Comparison of ENCODE assay signal across 19 cellular contexts in the genomic region with DNA sequence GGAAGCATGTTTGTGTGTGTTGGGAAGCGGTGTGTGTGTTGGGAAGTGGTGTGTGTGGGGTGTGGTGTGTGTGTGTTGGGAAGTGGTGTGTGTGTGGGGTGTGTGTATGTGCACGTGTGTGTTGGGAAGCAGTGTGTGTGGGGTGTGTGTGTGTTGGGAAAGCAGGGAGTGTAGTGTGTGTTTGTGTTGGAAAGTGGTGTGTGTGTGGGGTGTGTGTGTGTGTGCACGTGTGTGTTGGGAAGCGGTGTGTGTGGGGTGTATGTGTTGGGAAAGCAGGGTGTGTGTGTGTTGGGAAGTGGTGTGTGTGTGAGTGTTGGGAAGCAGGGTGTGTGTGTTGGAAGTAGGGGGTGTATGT. TPM values are rescaled to one million over a fixed set of nuclear protein-coding genes. Genes with fewer than 3 reads are reported as not detected.
DNase-seq lines count a peak whose midpoint lies in the region; ATAC-seq, FAIRE-seq and TF ChIP-seq lines count a peak whose summit lies in the region.
"Had no signal": no experiment of that assay in that cellular context is flagged by ENCODE, and none has a peak within 500 bp of the region (broad histone marks: within the 10 kb centered on the region; RNA-seq: fewer than 3 reads in every experiment).

No MANE protein-coding gene starts in this region.

- H3K4me1 ChIP-seq in Caco-2 = peaks cover 12% of the 10 kb centered on the region

- no peaks in the 10 kb centered on the region for H3K27me3 ChIP-seq in Caco-2 (replicated peaks; ENCODE audit: control insufficient read depth, insufficient read depth, low read length)
- H3K27me3 ChIP-seq: tibial artery had no signal

- H3K36me3 ChIP-seq in Caco-2 (ENCODE audit: control insufficient read depth, insufficient read depth, low read length) = no peaks in the 10 kb centered on the region; the same call in 1 of the 2 replicates
- H3K36me3 ChIP-seq: tibial artery had no signal

- CTCF ChIA-PET in Caco-2 (lab: Charles Lee) = no interaction called here

- BruUV-seq in Caco-2 (replicated peaks; lab: Mats Ljungman, UMichigan) = no TSS peak

- FAIRE-seq in GM19239 (lab: Jason Lieb, UNC) (no peak), frontal cortex (lab: Jason Lieb, UNC) (no peak)
- FAIRE-seq: RCC 7860 had no signal

- no peak for ATAC-seq in activated naive CD8-positive, alpha-beta T cell treated with anti-CD3 and anti-CD28 coated beads, Interleukin-2, amount 10 ng/mL, durations not matched to agents 7 days and 5 days (ENCODE audit: low read depth)
- no peak for ATAC-seq in naive B cell (ENCODE audit: low read depth in 2 of 2)
- ATAC-seq in HG02884 (IDR thresholded peaks at IDR 0.05; ENCODE audit: unreplicated experiment) = no peak
- no peak for ATAC-seq in HG02870 (IDR thresholded peaks at IDR 0.05; ENCODE audit: unreplicated experiment)

- DNase-seq in CD14-positive monocyte (ENCODE audit: low spot score) = no peak
- peak in 1 of 2 experiments; percentile 18 for DNase-seq in Caco-2
- no peak for DNase-seq in activated naive CD8-positive, alpha-beta T cell treated with anti-CD3 and anti-CD28 coated beads, Interleukin-2, amount 10 ng/mL, durations not matched to agents 7 days and 5 days
- no peak for DNase-seq in naive B cell
- no peak for DNase-seq in GM19239 (ENCODE audit: insufficient read length, low spot score)
- no peak for DNase-seq in frontal cortex (ENCODE audit: low spot score in 2 of 2)
- DNase-seq: central memory CD4-positive, alpha-beta T cell; islet precursor cell; NCI-H2081; NCI-H69 had no signal

- H3K36me3 Mint-ChIP-seq in CD14-positive monocyte (peaks cover 6 to 14% of the 10 kb centered on the region in 2 donors), Caco-2 (ENCODE audit: insufficient read depth, unreplicated experiment) (no peaks in the 10 kb centered on the region), naive B cell (peaks cover 0 to 10% of the 10 kb centered on the region in 2 donors)
- H3K36me3 Mint-ChIP-seq in activated naive CD8-positive, alpha-beta T cell treated with anti-CD3 and anti-CD28 coated beads, Interleukin-2, amount 10 ng/mL, durations not matched to agents 7 days and 5 days = peaks cover 2% of the 10 kb centered on the region
- H3K36me3 Mint-ChIP-seq: activated naive CD4-positive, alpha-beta T cell treated with anti-CD3 and anti-CD28 coated beads, Interleukin-2, amount 50 U/mL, for 72 hours had no signal

- POLR2A ChIA-PET in Caco-2 (lab: Charles Lee) = no interaction called here
- POLR2A ChIA-PET in activated naive CD8-positive, alpha-beta T cell treated with anti-CD3 and anti-CD28 coated beads, Interleukin-2, amount 10 ng/mL, durations not matched to agents 7 days and 5 days (lab: Charles Lee) = no interaction called here

- H3K27ac Mint-ChIP-seq in CD14-positive monocyte (peak overlapping the region in 6 of 7 donors; percentile 92 to 98 (median 98)), Caco-2 (ENCODE audit: unreplicated experiment) (no peak overlapping the region), naive B cell (peak overlapping the region in 2 of 6 donors; percentile 46 to 65)
- H3K27ac Mint-ChIP-seq in activated naive CD8-positive, alpha-beta T cell treated with anti-CD3 and anti-CD28 coated beads, Interleukin-2, amount 10 ng/mL, durations not matched to agents 7 days and 5 days = peak overlapping the region; percentile 60

- H3K4me3 Mint-ChIP-seq in CD14-positive monocyte (peak overlapping the region; percentile 84 to 98), Caco-2 (ENCODE audit: unreplicated experiment) (peak overlapping the region; percentile 62), naive B cell (peak overlapping the region in 7 of 8 donors; percentile 64 to 91 (median 76))
- peak overlapping the region; percentile 73 for H3K4me3 Mint-ChIP-seq in activated naive CD8-positive, alpha-beta T cell treated with anti-CD3 and anti-CD28 coated beads, Interleukin-2, amount 10 ng/mL, durations not matched to agents 7 days and 5 days

- no peaks in the 10 kb centered on the region for H3K9me3 ChIP-seq in Caco-2
- H3K9me3 ChIP-seq: mucosa of descending colon, tibial artery had no signal

- H3K4me3 ChIP-seq in Caco-2 (ENCODE audit: low read depth, low read length) = no peak overlapping the region
- H3K4me3 ChIP-seq: mucosa of descending colon had no signal

- no peaks in the 10 kb centered on the region for H3K27me3 Mint-ChIP-seq in CD14-positive monocyte (ENCODE audit: low read depth in 3 of 3)
- H3K27me3 Mint-ChIP-seq in Caco-2 (ENCODE audit: insufficient read depth, unreplicated experiment) = peaks cover 8% of the 10 kb centered on the region
- peaks cover 15% of the 10 kb centered on the region for H3K27me3 Mint-ChIP-seq in activated naive CD8-positive, alpha-beta T cell treated with anti-CD3 and anti-CD28 coated beads, Interleukin-2, amount 10 ng/mL, durations not matched to agents 7 days and 5 days
- peaks cover 10 to 26% (median 23%) of the 10 kb centered on the region in 3 donors for H3K27me3 Mint-ChIP-seq in naive B cell

- H3K4me1 Mint-ChIP-seq in CD14-positive monocyte = peaks cover 78% of the 10 kb centered on the region
- peaks cover 15% of the 10 kb centered on the region for H3K4me1 Mint-ChIP-seq in Caco-2 (ENCODE audit: low read depth, unreplicated experiment)
- peaks cover 29% of the 10 kb centered on the region for H3K4me1 Mint-ChIP-seq in activated naive CD8-positive, alpha-beta T cell treated with anti-CD3 and anti-CD28 coated beads, Interleukin-2, amount 10 ng/mL, durations not matched to agents 7 days and 5 days
- peaks cover 35 to 40% (median 39%) of the 10 kb centered on the region in 3 donors for H3K4me1 Mint-ChIP-seq in naive B cell

- H3K9me3 Mint-ChIP-seq in CD14-positive monocyte (no peaks in the 10 kb centered on the region), Caco-2 (ENCODE audit: unreplicated experiment) (no peaks in the 10 kb centered on the region), naive B cell (no peaks in the 10 kb centered on the region)
- no peaks in the 10 kb centered on the region for H3K9me3 Mint-ChIP-seq in activated naive CD8-positive, alpha-beta T cell treated with anti-CD3 and anti-CD28 coated beads, Interleukin-2, amount 10 ng/mL, durations not matched to agents 7 days and 5 days

- intact Hi-C loops in CD14-positive monocyte (cut with micrococcal nuclease) (loop anchor here in 1 of 2 donors (10.0 kb wide), 1 partner anchor 418 kb away; no protein-coding TSS in a partner anchor), Caco-2 (cut with micrococcal nuclease; ENCODE audit: unreplicated experiment) (no loop called here)

- no peak for TF ChIP-seq CTCF in CD14-positive monocyte (IDR thresholded peaks at IDR 0.05)
- TF ChIP-seq CTCF in Caco-2 (IDR thresholded peaks at IDR 0.05; ENCODE audit: insufficient read depth in 1 of 2, low read depth in 1 of 2, low read length in 1 of 2, severe bottlenecking in 1 of 2, unreplicated experiment in 1 of 2) = no peak

RNA-seq across cellular contexts. Expression of a gene that starts 0.8 kb away (rescaled TPM):
- 10 to 100 TPM; 18.5 to 29.7 TPM for polyA plus RNA-seq in CD14-positive monocyte
- 0.23 and 0.51 TPM in 2 replicates for total RNA-seq in Caco-2 (2022)
- total RNA-seq in activated naive CD8-positive, alpha-beta T cell treated with anti-CD3 and anti-CD28 coated beads, Interleukin-2, amount 10 ng/mL, durations not matched to agents 7 days and 5 days = 1 to 10 TPM; 2.8 to 3.5 TPM
- polyA plus RNA-seq in naive B cell (ENCODE audit: low read depth in 6 of 6) = under 1 TPM in 4 of 6 donors, not detected in 2; 0.07 to 0.25 (median 0.16) TPM
- under 0.01 TPM for total RNA-seq in frontal cortex
- total RNA-seq: HT-29 had no signal

RNA-seq across cellular contexts. Expression of a gene that starts 11.5 kb away (rescaled TPM):
- polyA plus RNA-seq in CD14-positive monocyte = 10 to 100 TPM; 51.0 to 83.2 TPM
- not detected in 2 replicates for total RNA-seq in Caco-2 (2022)
- total RNA-seq in activated naive CD8-positive, alpha-beta T cell treated with anti-CD3 and anti-CD28 coated beads, Interleukin-2, amount 10 ng/mL, durations not matched to agents 7 days and 5 days = 10 to 100 TPM; 70.6 to 76.3 TPM
- polyA plus RNA-seq in naive B cell (ENCODE audit: low read depth in 6 of 6) = 10 to 100 TPM; 29.0 to 47.0 (median 38.9) TPM
- total RNA-seq in frontal cortex = under 0.01 TPM
- total RNA-seq: glomerular endothelial cell, pulmonary artery endothelial cell had no signal

RNA-seq across cellular contexts. Expression of a gene that starts 49.3 kb away (rescaled TPM):
- polyA plus RNA-seq in CD14-positive monocyte = 10 to 100 TPM; 35.9 to 57.9 TPM
- total RNA-seq in Caco-2 (2022) = 9.8 and 13.1 TPM in 2 replicates
- total RNA-seq in activated naive CD8-positive, alpha-beta T cell treated with anti-CD3 and anti-CD28 coated beads, Interleukin-2, amount 10 ng/mL, durations not matched to agents 7 days and 5 days = 100 to 1,000 TPM; 166 to 172 TPM
- polyA plus RNA-seq in naive B cell (ENCODE audit: low read depth in 6 of 6) = 10 to 100 TPM; 65.4 to 89.0 (median 75.8) TPM
- total RNA-seq in frontal cortex = 35.9 TPM

Comparison
In these comparisons a context has a peak if more than half of its experiments do, and no peak if none do; other contexts are left out.
1. RNA of a gene that starts 11.5 kb away (total RNA-seq): 70.6 to 76.3 TPM in activated naive CD8-positive, alpha-beta T cell treated with anti-CD3 and anti-CD28 coated beads, Interleukin-2, amount 10 ng/mL, durations not matched to agents 7 days and 5 days; not detected in Caco-2 and under 0.01 TPM in frontal cortex (single experiment); every median in the first group is over 10 times any median in the second.
2. Peak in every context shown above with its lines, with median percentiles within 50 percentile points of each other: H3K4me3 Mint-ChIP-seq.